9 cellular contexts compared by ENCODE assay signal in genomic region chr17:79792984-79793923, GRCh38. TPM values are rescaled to one million over a fixed set of nuclear protein-coding genes. Genes with fewer than 3 reads are reported as not detected.
DNase-seq lines count a peak whose midpoint lies in the region; ATAC-seq and TF ChIP-seq lines count a peak whose summit lies in the region.
"Had no signal": no experiment of that assay in that cellular context is flagged by ENCODE, and none has a peak within 500 bp of the region (broad histone marks: within the 10 kb centered on the region; RNA-seq: fewer than 3 reads in every experiment).

No MANE protein-coding gene starts in this region.

- H3K4me3 ChIP-seq in GM23338 (peak overlapping the region; percentile 54), SK-N-MC (peak overlapping the region; percentile 83), right atrium auricular region (peak overlapping the region; percentile 10 to 41), skeletal muscle cell (ENCODE audit: low read depth, low read length) (peak overlapping the region; percentile 42)
- H3K4me3 ChIP-seq in naive thymus-derived CD4-positive, alpha-beta T cell (ENCODE audit: low read length) = no peak overlapping the region

- no peak overlapping the region for H3K27ac Mint-ChIP-seq in GM23338
- peak overlapping the region in 1 of 9 donors; percentile 43 for H3K27ac Mint-ChIP-seq in naive thymus-derived CD4-positive, alpha-beta T cell
- H3K27ac Mint-ChIP-seq in activated naive CD4-positive, alpha-beta T cell treated with anti-CD3 and anti-CD28 coated beads, Interleukin-2, amount 10 ng/mL, durations not matched to agents 7 days and 5 days = no peak overlapping the region

- H4K20me1 ChIP-seq in GM23338 (replicated peaks; ENCODE audit: insufficient read depth) = peaks cover 2% of the 10 kb centered on the region

- H3K4me1 ChIP-seq in GM23338 (ENCODE audit: insufficient read depth) (peaks cover 30% of the 10 kb centered on the region), right atrium auricular region (peaks cover 0 to 61% of the 10 kb centered on the region in 2 donors)
- H3K4me1 ChIP-seq in naive thymus-derived CD4-positive, alpha-beta T cell (ENCODE audit: control insufficient read depth in 2 of 2, insufficient read depth in 2 of 2, low read length in 2 of 2) = peaks cover 20 to 29% of the 10 kb centered on the region in 2 donors

- intact Hi-C loops in naive thymus-derived CD4-positive, alpha-beta T cell (cut with micrococcal nuclease) = no loop called here

- POLR2A ChIA-PET in naive thymus-derived CD4-positive, alpha-beta T cell (lab: Charles Lee) = interaction anchor here (0.6 to 3.0 kb wide), 4 partner anchors 11 to 993 kb away, joined by 3 to 8 read pairs (median 4); partner anchors contain the start of gene CBX4

- H3F3A ChIP-seq in GM23338 (replicated peaks; ENCODE audit: low read depth) = peaks cover 28% of the 10 kb centered on the region

- no peaks in the 10 kb centered on the region; the same call in 2 of the 3 replicates for H3K36me3 Mint-ChIP-seq in GM23338 (ENCODE audit: low read depth)
- peaks cover 0 to 5% (median 0%) of the 10 kb centered on the region in 5 donors for H3K36me3 Mint-ChIP-seq in naive thymus-derived CD4-positive, alpha-beta T cell
- peaks cover 9% of the 10 kb centered on the region for H3K36me3 Mint-ChIP-seq in activated naive CD4-positive, alpha-beta T cell treated with anti-CD3 and anti-CD28 coated beads, Interleukin-2, amount 10 ng/mL, durations not matched to agents 7 days and 5 days

- no peaks in the 10 kb centered on the region for H3K9me3 ChIP-seq in SK-N-MC (ENCODE audit: low read depth, low read length)
- H3K9me3 ChIP-seq in right atrium auricular region = no peaks in the 10 kb centered on the region
- no peaks in the 10 kb centered on the region for H3K9me3 ChIP-seq in naive thymus-derived CD4-positive, alpha-beta T cell (ENCODE audit: control insufficient read depth in 2 of 3, low read length in 3 of 3)

- no peaks in the 10 kb centered on the region for H3K79me2 ChIP-seq in GM23338 (replicated peaks; ENCODE audit: insufficient read depth)

- H3K27me3 ChIP-seq in GM23338 (ENCODE audit: insufficient read depth) = peaks cover 92% of the 10 kb centered on the region
- peaks cover 44 to 47% of the 10 kb centered on the region in 2 donors for H3K27me3 ChIP-seq in right atrium auricular region
- H3K27me3 ChIP-seq in naive thymus-derived CD4-positive, alpha-beta T cell (ENCODE audit: control insufficient read depth in 2 of 2, insufficient read depth in 2 of 2, low read length in 2 of 2) = peaks cover 6 to 21% of the 10 kb centered on the region in 2 donors

- peak overlapping the region; percentile 80; the same call in 1 of the 2 replicates for H2AFZ ChIP-seq in GM23338

- TF ChIP-seq CTCF in GM23338 (conservative IDR thresholded peaks at IDR 0.05; ENCODE audit: low read depth in 2 of 2) (no peak), right atrium auricular region (IDR thresholded peaks at IDR 0.05) (no peak)

- peaks cover 94% of the 10 kb centered on the region for H3K27me3 Mint-ChIP-seq in GM23338 (ENCODE audit: insufficient read depth, low read depth, poor library complexity)
- peaks cover 17 to 50% (median 28%) of the 10 kb centered on the region in 5 donors for H3K27me3 Mint-ChIP-seq in naive thymus-derived CD4-positive, alpha-beta T cell
- peaks cover 90% of the 10 kb centered on the region for H3K27me3 Mint-ChIP-seq in activated naive CD4-positive, alpha-beta T cell treated with anti-CD3 and anti-CD28 coated beads, Interleukin-2, amount 10 ng/mL, durations not matched to agents 7 days and 5 days

- no peaks in the 10 kb centered on the region for H3K9me2 ChIP-seq in GM23338 (ENCODE audit: insufficient read depth)

- 0 out of 3 replicates have a peak, but pooled peaks have one; percentile 0 for ATAC-seq in GM23338
- no peak for ATAC-seq in naive thymus-derived CD4-positive, alpha-beta T cell

- H3K27ac ChIP-seq in GM23338 (ENCODE audit: low read depth) (no peak overlapping the region), SK-N-MC (peak overlapping the region; percentile 96), right atrium auricular region (no peak overlapping the region)
- no peak overlapping the region for H3K27ac ChIP-seq in naive thymus-derived CD4-positive, alpha-beta T cell (ENCODE audit: low read depth, low read length)

- CTCF ChIA-PET in naive thymus-derived CD4-positive, alpha-beta T cell (lab: Charles Lee) = interaction anchor here (1.3 to 1.8 kb wide), 2 partner anchors 44 to 46 kb away, joined by 3 to 4 read pairs; partner anchors contain the start of gene CBX4
- CTCF ChIA-PET in activated naive CD4-positive, alpha-beta T cell treated with anti-CD3 and anti-CD28 coated beads, Interleukin-2, amount 10 ng/mL, durations not matched to agents 7 days and 5 days (lab: Charles Lee) = interaction anchor here (1.5 kb wide), 1 partner anchor 47 kb away, joined by 5 read pairs; no protein-coding TSS in a partner anchor

- peak overlapping the region; percentile 88 for H3K9ac ChIP-seq in SK-N-MC (ENCODE audit: insufficient read length)

- H3K36me3 ChIP-seq in GM23338 (ENCODE audit: insufficient read depth) (no peaks in the 10 kb centered on the region), SK-N-MC (ENCODE audit: insufficient read depth, low read length) (peaks cover 17% of the 10 kb centered on the region), right atrium auricular region (no peaks in the 10 kb centered on the region)
- H3K36me3 ChIP-seq in naive thymus-derived CD4-positive, alpha-beta T cell (ENCODE audit: control insufficient read depth in 2 of 3, insufficient read depth in 3 of 3, low read length in 3 of 3) = peaks cover 0 to 9% (median 0%) of the 10 kb centered on the region in 3 experiments

- H3K4me2 ChIP-seq in GM23338 = peak overlapping the region; percentile 81

- H3K4me1 Mint-ChIP-seq in GM23338 = peaks cover 38% of the 10 kb centered on the region
- H3K4me1 Mint-ChIP-seq in naive thymus-derived CD4-positive, alpha-beta T cell = peaks cover 4 to 37% (median 20%) of the 10 kb centered on the region in 7 donors
- H3K4me1 Mint-ChIP-seq in activated naive CD4-positive, alpha-beta T cell treated with anti-CD3 and anti-CD28 coated beads, Interleukin-2, amount 10 ng/mL, durations not matched to agents 7 days and 5 days = peaks cover 20% of the 10 kb centered on the region

- H3K9me3 Mint-ChIP-seq in GM23338 = no peaks in the 10 kb centered on the region
- H3K9me3 Mint-ChIP-seq in naive thymus-derived CD4-positive, alpha-beta T cell = peaks cover 0 to under 1% (median 0%) of the 10 kb centered on the region in 11 donors
- no peaks in the 10 kb centered on the region for H3K9me3 Mint-ChIP-seq in activated naive CD4-positive, alpha-beta T cell treated with anti-CD3 and anti-CD28 coated beads, Interleukin-2, amount 10 ng/mL, durations not matched to agents 7 days and 5 days

- peak; percentile 66 for DNase-seq in GM23338 (ENCODE audit: low spot score)
- no peak for DNase-seq in SK-N-MC (ENCODE audit: low read depth, low spot score)
- no peak for DNase-seq in right atrium auricular region (ENCODE audit: low spot score)
- DNase-seq in skeletal muscle cell (ENCODE audit: low read depth) = no peak
- no peak for DNase-seq in putamen (ENCODE audit: low spot score)
- DNase-seq in naive thymus-derived CD4-positive, alpha-beta T cell = no peak
- DNase-seq in NCI-H1092 treated with DMSO at 0.1 percent for 48 hours (lab: John Stamatoyannopoulos, UW) = no peak
- no peak for DNase-seq in activated naive CD4-positive, alpha-beta T cell treated with anti-CD3 and anti-CD28 coated beads, Interleukin-2, amount 10 ng/mL, durations not matched to agents 7 days and 5 days
- DNase-seq: effector CD4-positive, alpha-beta T cell had no signal

- H3K4me3 Mint-ChIP-seq in GM23338 = peak overlapping the region; percentile 61
- H3K4me3 Mint-ChIP-seq in naive thymus-derived CD4-positive, alpha-beta T cell = peak overlapping the region in 2 of 10 donors; percentile 4 to 12
- H3K4me3 Mint-ChIP-seq in activated naive CD4-positive, alpha-beta T cell treated with anti-CD3 and anti-CD28 coated beads, Interleukin-2, amount 10 ng/mL, durations not matched to agents 7 days and 5 days = no peak overlapping the region

TF ChIP-seq in GM23338, 12 proteins besides CTCF, POLR2A, EP300 and RAD21 (continues in another document):
- TF ChIP-seq ETS1 (IDR thresholded peaks at IDR 0.05) = no peak
- TF ChIP-seq CREB1 (CRISPR knock-in tag; IDR thresholded peaks at IDR 0.05; ENCODE audit: low read depth) = no peak
- no peak for TF ChIP-seq POLR2AphosphoS5 (IDR thresholded peaks at IDR 0.05; ENCODE audit: low read depth)
- peak; percentile 52 for TF ChIP-seq EZH2phosphoT487 (IDR thresholded peaks at IDR 0.05; ENCODE audit: unreplicated experiment)
- no peak for TF ChIP-seq STAT1 (IDR thresholded peaks at IDR 0.05; ENCODE audit: unreplicated experiment)
- TF ChIP-seq EZH2 (IDR thresholded peaks at IDR 0.05; ENCODE audit: low read depth, unreplicated experiment) = peak; percentile 99
- TF ChIP-seq ZNF114 (CRISPR knock-in tag; IDR thresholded peaks at IDR 0.05) = no peak

RNA-seq across cellular contexts. Expression of gene CBX8, which starts 3.6 kb away (rescaled TPM):
- total RNA-seq in GM23338 (2014; rRNA removed; shearing (Covaris generic)) = 0.16 and 1.0 TPM in 2 replicates
- polyA plus RNA-seq in GM23338 (2016; fragmentation: Nextera tagmentation; extraction: Ambion mirVana) = 1.1 and 1.3 TPM in 2 replicates
- total RNA-seq in right atrium auricular region = 1 to 10 TPM; 2.7 to 3.0 TPM
- 10 to 100 TPM in 1 of 5 experiments, 1 to 10 TPM in 4; 2.4 to 11.9 (median 3.0) TPM for total RNA-seq in naive thymus-derived CD4-positive, alpha-beta T cell
- 1 to 10 TPM in 1 of 2 donors, under 1 TPM in 1; 0.96 to 1.9 TPM for polyA plus RNA-seq in naive thymus-derived CD4-positive, alpha-beta T cell

RNA-seq across cellular contexts. Expression of gene CBX2, which starts 15.3 kb away (rescaled TPM):
- 91.1 and 114 TPM in 2 replicates for total RNA-seq in GM23338 (2014; rRNA removed; shearing (Covaris generic))
- polyA plus RNA-seq in GM23338 (2016; fragmentation: Nextera tagmentation; extraction: Ambion mirVana) = 26.6 and 29.2 TPM in 2 replicates
- total RNA-seq in right atrium auricular region = 1 to 10 TPM; 1.0 to 1.7 TPM
- total RNA-seq in naive thymus-derived CD4-positive, alpha-beta T cell = 1 to 10 TPM in 1 of 5 experiments, under 1 TPM in 4; 0.24 to 4.4 (median 0.41) TPM
- under 1 TPM in 1 of 2 donors, not detected in 1; 0.41 TPM for polyA plus RNA-seq in naive thymus-derived CD4-positive, alpha-beta T cell

RNA-seq across cellular contexts. Expression of gene CBX4, which starts 46.0 kb away (rescaled TPM):
- total RNA-seq in GM23338 (2014; rRNA removed; shearing (Covaris generic)) = 4.6 and 5.7 TPM in 2 replicates
- 1.4 TPM in 2 replicates for polyA plus RNA-seq in GM23338 (2016; fragmentation: Nextera tagmentation; extraction: Ambion mirVana)
- total RNA-seq in right atrium auricular region = 10 to 100 TPM; 22.8 to 24.3 TPM
- total RNA-seq in naive thymus-derived CD4-positive, alpha-beta T cell = 100 to 1,000 TPM in 2 of 5 experiments, 10 to 100 TPM in 3; 37.7 to 134 (median 84.4) TPM
- 1 to 10 TPM; 4.0 to 7.4 TPM for polyA plus RNA-seq in naive thymus-derived CD4-positive, alpha-beta T cell

Comparison
In these comparisons a context has a peak if more than half of its experiments do, and no peak if none do; other contexts are left out.
1. RNA of gene CBX2, which starts 15.3 kb away (total RNA-seq): 91.1 to 114 TPM in GM23338; 1.0 to 1.7 TPM in right atrium auricular region and 0.24 to 4.4 TPM in naive thymus-derived CD4-positive, alpha-beta T cell; every median in the first group is over 10 times any median in the second.